ENCODE assay signal across 12 cellular contexts in the genomic region with DNA sequence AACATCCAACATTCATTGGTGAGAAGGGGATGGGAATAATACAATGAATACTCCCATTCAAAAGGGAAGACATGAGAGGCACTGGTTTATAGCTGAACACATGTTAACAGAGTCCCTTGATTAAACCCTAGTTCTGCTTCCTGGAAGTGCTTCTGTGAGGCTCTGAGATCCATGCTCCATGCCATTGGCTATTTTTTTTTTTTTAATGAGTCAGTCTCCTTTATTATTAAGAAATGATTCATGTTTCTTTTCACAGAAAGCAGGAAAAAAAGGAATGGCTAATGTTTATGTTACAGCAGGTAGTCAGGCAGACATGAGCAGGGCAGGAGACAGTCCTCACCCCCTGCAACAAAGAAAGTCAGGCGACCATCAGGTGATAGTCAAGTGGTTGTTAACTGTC.
A peak's percentile ranks its signal among the peaks of the same experiment; 100 is the strongest.
DNase-seq lines count a peak whose midpoint lies in the region; ATAC-seq and TF ChIP-seq lines count a peak whose summit lies in the region.
"Had no signal": no experiment of that assay in that cellular context is flagged by ENCODE, and none has a peak within 500 bp of the region (broad histone marks: within the 10 kb centered on the region; RNA-seq: fewer than 3 reads in every experiment).

No MANE protein-coding gene starts in this region.

- H3K4me3 ChIP-seq in brain microvascular endothelial cell (ENCODE audit: low read depth, low read length), result no peak overlapping the region
- no peak overlapping the region for H3K4me3 ChIP-seq in gastrocnemius medialis
- H3K4me3 ChIP-seq: A549, HAP-1 had no signal

- in situ Hi-C loops in brain microvascular endothelial cell (cut with HindIII; ENCODE audit: low pct_ligation_motif_present, low sequenced_read_pairs), result no loop called here
- in situ Hi-C loops in gastrocnemius medialis (cut with MboI; ENCODE audit: low sequenced_read_pairs in 4 of 4), result no loop called here

- intact Hi-C loops in gastrocnemius medialis (cut with DNase I; ENCODE audit: low total_unique reads), result no loop called here

- CTCF ChIA-PET in RWPE1 (lab: Yijun Ruan, JAX), result no interaction called here

- no peak overlapping the region for H3K27ac ChIP-seq in RWPE1
- H3K27ac ChIP-seq in brain microvascular endothelial cell, result no peak overlapping the region
- no peak overlapping the region for H3K27ac ChIP-seq in gastrocnemius medialis
- H3K27ac ChIP-seq: A549 had no signal

- no peaks in the 10 kb centered on the region for H3K9me3 ChIP-seq in gastrocnemius medialis
- H3K9me3 ChIP-seq: A549, HAP-1 had no signal

- H3K27me3 ChIP-seq in brain microvascular endothelial cell (replicated peaks), result no peaks in the 10 kb centered on the region
- no peaks in the 10 kb centered on the region for H3K27me3 ChIP-seq in gastrocnemius medialis

- POLR2A ChIA-PET in RWPE1 (lab: Yijun Ruan, JAX; ENCODE audit: low non-redundant PET), result no interaction called here

- TF ChIP-seq POLR2A in gastrocnemius medialis (IDR thresholded peaks at IDR 0.05), result no peak

- H3K36me3 ChIP-seq in brain microvascular endothelial cell (replicated peaks), result no peaks in the 10 kb centered on the region
- no peaks in the 10 kb centered on the region for H3K36me3 ChIP-seq in gastrocnemius medialis
- H3K36me3 ChIP-seq: HAP-1 had no signal

- peak; percentile 68 for ATAC-seq in esophagus mucosa
- ATAC-seq in HG03095 (IDR thresholded peaks at IDR 0.05; ENCODE audit: unreplicated experiment), result no peak
- ATAC-seq in gastrocnemius medialis, result no peak
- ATAC-seq: A549 had no signal

- DNase-seq in COLO829 (ENCODE audit: low spot score) (peak; percentile 46), ELR (ENCODE audit: low read depth) (peak; percentile 68), RWPE1 (ENCODE audit: low spot score) (peak; percentile 25), brain microvascular endothelial cell (no peak), gastrocnemius medialis (no peak)
- DNase-seq: NCI-H1694, NCI-H446 treated with DMSO at 0.1 percent for 48 hours, NCI-H82 had no signal

- H3K4me1 ChIP-seq in gastrocnemius medialis, result no peaks in the 10 kb centered on the region
- H3K4me1 ChIP-seq: A549, HAP-1 had no signal

- no peak for TF ChIP-seq CTCF in RWPE1 (conservative IDR thresholded peaks at IDR 0.05; ENCODE audit: low read depth)
- TF ChIP-seq CTCF in brain microvascular endothelial cell (IDR thresholded peaks at IDR 0.05; ENCODE audit: low read depth, low read length, missing control alignments), result no peak
- no peak for TF ChIP-seq CTCF in gastrocnemius medialis (IDR thresholded peaks at IDR 0.05 in 4 of 5, conservative IDR thresholded peaks at IDR 0.05 in 1 of 5)

Comparison
In these comparisons a context has a peak if more than half of its experiments do, and no peak if none do; other contexts are left out.
1. DNase-seq: peak in COLO829 (single experiment), ELR (single experiment) and RWPE1 (single experiment); none in brain microvascular endothelial cell (single experiment) and gastrocnemius medialis (0 of 2).